8 cellular contexts compared by ENCODE assay signal in the genomic region with DNA sequence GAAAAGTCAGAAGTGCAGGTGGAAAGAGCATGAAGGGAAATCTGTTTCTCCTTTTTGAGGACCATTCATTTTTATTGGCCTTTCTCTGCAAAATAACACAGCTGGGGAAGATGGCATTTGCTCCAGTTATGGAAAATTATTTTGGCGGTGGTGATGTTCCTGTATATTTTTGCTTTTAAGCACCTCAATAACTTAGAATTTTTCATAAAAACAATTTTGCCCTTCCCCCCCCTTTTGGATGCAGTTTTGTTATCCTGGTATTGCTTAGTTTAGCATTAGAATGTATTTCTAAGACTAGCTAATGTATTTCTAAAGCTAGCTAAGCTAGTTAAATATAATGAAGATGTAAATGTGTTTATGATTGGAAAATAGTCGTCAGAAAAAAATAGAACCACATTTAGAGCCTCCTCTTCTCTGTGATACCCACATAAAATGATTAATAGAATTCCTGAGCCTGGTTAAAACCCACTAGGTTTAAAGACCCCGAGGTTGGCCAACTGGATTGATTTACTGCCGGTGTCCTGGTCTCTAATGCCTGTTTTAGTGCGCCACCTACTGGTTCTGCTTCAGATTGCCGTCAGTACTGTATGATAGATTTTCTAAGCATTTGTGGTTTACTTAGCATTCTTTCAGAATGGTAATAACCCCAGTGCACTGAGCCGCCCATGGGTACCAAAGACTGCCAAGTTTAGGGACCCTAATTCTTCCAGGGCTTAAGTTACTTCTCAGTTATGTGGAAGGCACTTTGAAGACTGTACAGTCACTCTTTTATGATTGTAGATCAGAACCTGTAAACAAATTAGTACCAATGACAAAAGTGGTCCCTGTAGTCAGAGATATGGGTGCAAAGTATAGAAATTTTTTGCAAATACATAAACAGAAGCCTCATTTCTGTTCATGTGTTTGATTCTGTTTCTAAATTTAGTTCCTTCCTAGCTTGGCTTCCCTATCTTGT. TPM values are rescaled to one million over a fixed set of nuclear protein-coding genes. Genes with fewer than 3 reads are reported as not detected.
DNase-seq lines count a peak whose midpoint lies in the region; ATAC-seq, FAIRE-seq and TF ChIP-seq lines count a peak whose summit lies in the region.

No MANE protein-coding gene starts in this region.

- ATAC-seq in HG02938 (IDR thresholded peaks at IDR 0.05; ENCODE audit: unreplicated experiment) (peak; percentile 69), WTC11 (peak; percentile 53), GM19463 (IDR thresholded peaks at IDR 0.05; ENCODE audit: unreplicated experiment) (no peak)

- CTCF ChIA-PET in WTC11 (lab: Charles Lee) = interaction anchor here (0.6 to 2.2 kb wide), 15 partner anchors 9 to 606 kb away, joined by 3 to 39 read pairs (median 3); no protein-coding TSS in a partner anchor

- H4K20me1 ChIP-seq in keratinocyte (ENCODE audit: control insufficient read depth, extremely low read depth, insufficient read depth, low read length) = peaks cover 38% of the 10 kb centered on the region

- H3K36me3 ChIP-seq in bronchial epithelial cell (ENCODE audit: control insufficient read depth, insufficient read depth, low read length) = peaks cover 4% of the 10 kb centered on the region
- H3K36me3 ChIP-seq in keratinocyte (ENCODE audit: control insufficient read depth in 2 of 2, extremely low read depth in 1 of 2, insufficient read depth in 2 of 2, low read length in 2 of 2) = peaks cover 2 to 39% of the 10 kb centered on the region in 2 experiments

- POLR2A ChIA-PET in WTC11 (lab: Charles Lee) = interaction anchor here (0.7 to 1.3 kb wide), 4 partner anchors 9 to 577 kb away, joined by 3 to 6 read pairs (median 4); no protein-coding TSS in a partner anchor

- H3K9me3 Mint-ChIP-seq in WTC11 = peaks cover 8% of the 10 kb centered on the region

- peaks cover 17% of the 10 kb centered on the region for H3K36me3 Mint-ChIP-seq in WTC11

- dilution Hi-C loops in keratinocyte (cut with MboI; ENCODE audit: extremely low pct_ligation_motif_present, low sequenced_read_pairs) = no loop called here

- peaks cover 65% of the 10 kb centered on the region for H3K4me1 ChIP-seq in keratinocyte (ENCODE audit: control insufficient read depth, extremely low read depth, insufficient read depth, low read length)

- peak overlapping the region; percentile 36; the same call in 1 of the 2 replicates for H3K4me3 Mint-ChIP-seq in WTC11

- no peak for FAIRE-seq in bronchial epithelial cell (lab: Jason Lieb, UNC)
- FAIRE-seq in keratinocyte (lab: Jason Lieb, UNC) = peak; percentile 69

- H3K4me2 ChIP-seq in keratinocyte (ENCODE audit: control insufficient read depth, extremely low read depth, insufficient read depth, low read depth, low read length) = peak overlapping the region; percentile 92

- peak overlapping the region; percentile 71 for H3K9ac ChIP-seq in keratinocyte (ENCODE audit: control insufficient read depth, extremely low read depth, insufficient read depth, low read length)

- peaks cover 96% of the 10 kb centered on the region for H3K79me2 ChIP-seq in keratinocyte (ENCODE audit: control insufficient read depth, insufficient read depth, low read length)

- H3K27ac ChIP-seq in keratinocyte (ENCODE audit: control insufficient read depth, insufficient read depth, low read length) = peak overlapping the region; percentile 75

- peaks cover 63% of the 10 kb centered on the region for H3K4me1 Mint-ChIP-seq in WTC11

- no peak overlapping the region for H2AFZ ChIP-seq in keratinocyte (ENCODE audit: control insufficient read depth, low read length)

- no peaks in the 10 kb centered on the region for H3K27me3 ChIP-seq in bronchial epithelial cell (ENCODE audit: control insufficient read depth, insufficient read depth, low read length)
- H3K27me3 ChIP-seq in keratinocyte (ENCODE audit: control insufficient read depth, extremely low read depth, insufficient read depth, low read length) = no peaks in the 10 kb centered on the region

- TF ChIP-seq CTCF in WTC11 (IDR thresholded peaks at IDR 0.05) = peak; percentile 87
- TF ChIP-seq CTCF in bronchial epithelial cell (IDR thresholded peaks at IDR 0.05; ENCODE audit: insufficient read depth, low read length, severe bottlenecking) = peak; percentile 65
- peak; percentile 67 to 91 (median 80) for TF ChIP-seq CTCF in keratinocyte (optimal IDR thresholded peaks at IDR 0.05 in 1 of 3, IDR thresholded peaks at IDR 0.05 in 1 of 3, conservative IDR thresholded peaks at IDR 0.05 in 1 of 3; ENCODE audit: extremely low read depth in 1 of 3, insufficient read depth in 2 of 3, low read length in 3 of 3)

- peak overlapping the region; percentile 32; the same call in 1 of the 2 replicates for H3K4me3 ChIP-seq in GM08714 (ENCODE audit: low read length)
- H3K4me3 ChIP-seq in bronchial epithelial cell (ENCODE audit: low read depth, low read length) = no peak overlapping the region
- peak overlapping the region in 2 of 3 experiments; percentile 5 to 56 for H3K4me3 ChIP-seq in keratinocyte (ENCODE audit: control insufficient read depth in 2 of 3, extremely low read depth in 1 of 3, insufficient read depth in 2 of 3, low read depth in 1 of 3, low read length in 3 of 3)

- no peaks in the 10 kb centered on the region for H3K9me3 ChIP-seq in keratinocyte (ENCODE audit: control insufficient read depth, low read depth, low read length)

- H3K27me3 Mint-ChIP-seq in WTC11 (ENCODE audit: low read depth) = no peaks in the 10 kb centered on the region

- peaks cover 12% of the 10 kb centered on the region for H3K9me1 ChIP-seq in keratinocyte (ENCODE audit: control insufficient read depth, extremely low read depth, insufficient read depth, low read length)

- H3K27ac Mint-ChIP-seq in WTC11 = no peak overlapping the region

- DNase-seq in NCI-H2196 treated with DMSO at 0.1 percent for 48 hours (lab: John Stamatoyannopoulos, UW; ENCODE audit: unreplicated experiment) (peak; percentile 66), WTC11 (ENCODE audit: low spot score) (peak; percentile 85), bronchial epithelial cell (ENCODE audit: low read depth) (peak; percentile 76), keratinocyte (ENCODE audit: low read depth, low spot score) (no peak)
- peak; percentile 77 for DNase-seq in stimulated activated CD4-positive, alpha-beta T cell treated with anti-CD3 and anti-CD28 coated beads, Interleukin-12 subunit alpha, Interleukin-12 subunit beta, amount 100 ng/mL, for 4 hours

TF ChIP-seq in WTC11, 78 proteins besides CTCF, POLR2A, EP300 and RAD21 (continues in another document):
- TF ChIP-seq NFATC4 (CRISPR knock-in tag; IDR thresholded peaks at IDR 0.05) = no peak
- TF ChIP-seq, protein P1, sequence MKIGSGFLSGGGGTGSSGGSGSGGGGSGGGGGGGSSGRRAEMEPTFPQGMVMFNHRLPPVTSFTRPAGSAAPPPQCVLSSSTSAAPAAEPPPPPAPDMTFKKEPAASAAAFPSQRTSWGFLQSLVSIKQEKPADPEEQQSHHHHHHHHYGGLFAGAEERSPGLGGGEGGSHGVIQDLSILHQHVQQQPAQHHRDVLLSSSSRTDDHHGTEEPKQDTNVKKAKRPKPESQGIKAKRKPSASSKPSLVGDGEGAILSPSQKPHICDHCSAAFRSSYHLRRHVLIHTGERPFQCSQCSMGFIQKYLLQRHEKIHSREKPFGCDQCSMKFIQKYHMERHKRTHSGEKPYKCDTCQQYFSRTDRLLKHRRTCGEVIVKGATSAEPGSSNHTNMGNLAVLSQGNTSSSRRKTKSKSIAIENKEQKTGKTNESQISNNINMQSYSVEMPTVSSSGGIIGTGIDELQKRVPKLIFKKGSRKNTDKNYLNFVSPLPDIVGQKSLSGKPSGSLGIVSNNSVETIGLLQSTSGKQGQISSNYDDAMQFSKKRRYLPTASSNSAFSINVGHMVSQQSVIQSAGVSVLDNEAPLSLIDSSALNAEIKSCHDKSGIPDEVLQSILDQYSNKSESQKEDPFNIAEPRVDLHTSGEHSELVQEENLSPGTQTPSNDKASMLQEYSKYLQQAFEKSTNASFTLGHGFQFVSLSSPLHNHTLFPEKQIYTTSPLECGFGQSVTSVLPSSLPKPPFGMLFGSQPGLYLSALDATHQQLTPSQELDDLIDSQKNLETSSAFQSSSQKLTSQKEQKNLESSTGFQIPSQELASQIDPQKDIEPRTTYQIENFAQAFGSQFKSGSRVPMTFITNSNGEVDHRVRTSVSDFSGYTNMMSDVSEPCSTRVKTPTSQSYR (CRISPR knock-in tag; IDR thresholded peaks at IDR 0.05) = no peak
- TF ChIP-seq, protein P2, sequence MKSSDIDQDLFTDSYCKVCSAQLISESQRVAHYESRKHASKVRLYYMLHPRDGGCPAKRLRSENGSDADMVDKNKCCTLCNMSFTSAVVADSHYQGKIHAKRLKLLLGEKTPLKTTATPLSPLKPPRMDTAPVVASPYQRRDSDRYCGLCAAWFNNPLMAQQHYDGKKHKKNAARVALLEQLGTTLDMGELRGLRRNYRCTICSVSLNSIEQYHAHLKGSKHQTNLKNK (CRISPR knock-in tag; IDR thresholded peaks at IDR 0.05) = no peak
- TF ChIP-seq ZNF263 (CRISPR knock-in tag; IDR thresholded peaks at IDR 0.05; ENCODE audit: low read depth) = no peak
- TF ChIP-seq, protein P3, sequence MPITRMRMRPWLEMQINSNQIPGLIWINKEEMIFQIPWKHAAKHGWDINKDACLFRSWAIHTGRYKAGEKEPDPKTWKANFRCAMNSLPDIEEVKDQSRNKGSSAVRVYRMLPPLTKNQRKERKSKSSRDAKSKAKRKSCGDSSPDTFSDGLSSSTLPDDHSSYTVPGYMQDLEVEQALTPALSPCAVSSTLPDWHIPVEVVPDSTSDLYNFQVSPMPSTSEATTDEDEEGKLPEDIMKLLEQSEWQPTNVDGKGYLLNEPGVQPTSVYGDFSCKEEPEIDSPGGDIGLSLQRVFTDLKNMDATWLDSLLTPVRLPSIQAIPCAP (CRISPR knock-in tag; IDR thresholded peaks at IDR 0.05) = no peak

RNA-seq across cellular contexts. Expression of a gene that starts 11.4 kb away (rescaled TPM):
- total RNA-seq in WTC11 (2021) (15.5 to 16.8 TPM (median 16.4 TPM) in 3 replicates), bronchial epithelial cell (33.4 and 41.9 TPM in 2 replicates)
- 22.2 to 39.9 TPM (median 25.5 TPM) in 3 replicates for polyA plus RNA-seq in keratinocyte
- polyA plus RNA-seq in keratinocyte (2011; ENCODE audit: low read depth) = 48.0 TPM
- 17.6 and 30.3 TPM in 2 replicates for polyA plus RNA-seq in keratinocyte (2011; cell fraction: cytosol; rRNA removed)
- polyA plus RNA-seq in keratinocyte (2011; cell fraction: nucleus; rRNA removed) = 43.3 and 53.0 TPM in 2 replicates
- polyA plus RNA-seq in keratinocyte (2012; ENCODE audit: low replicate concordance) = 19.9 and 73.1 TPM in 2 replicates
- polyA minus RNA-seq in keratinocyte = 21.6 to 85.9 TPM (median 61.8 TPM) in 3 replicates
- polyA minus RNA-seq in keratinocyte (2011; cell fraction: cytosol; rRNA and poly(A)+ RNA removed) = 24.0 TPM
- 65.7 and 106 TPM in 2 replicates for polyA minus RNA-seq in keratinocyte (2011; cell fraction: nucleus; rRNA and poly(A)+ RNA removed)
